ENCODE assay signal across 17 cellular contexts in the genomic region with DNA sequence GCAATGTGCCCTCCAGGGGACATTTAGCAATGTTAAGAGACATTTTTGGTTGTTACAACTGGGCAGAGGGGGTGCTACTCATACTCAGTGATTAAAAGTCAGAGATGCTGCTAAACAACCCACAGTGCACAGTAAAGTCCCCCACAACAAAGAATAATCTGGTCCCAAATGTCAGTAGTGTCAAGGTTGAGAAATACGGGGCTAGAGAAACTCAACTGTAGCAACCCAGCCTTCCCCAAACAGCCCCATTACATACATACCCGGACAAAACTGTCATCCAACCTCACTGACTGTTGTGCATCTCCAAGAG. TPM values are rescaled to one million over a fixed set of nuclear protein-coding genes. Genes with fewer than 3 reads are reported as not detected.
A peak's percentile ranks its signal among the peaks of the same experiment; 100 is the strongest.
DNase-seq lines count a peak whose midpoint lies in the region; ATAC-seq and TF ChIP-seq lines count a peak whose summit lies in the region.
"Had no signal": no experiment of that assay in that cellular context is flagged by ENCODE, and none has a peak within 500 bp of the region (broad histone marks: within the 10 kb centered on the region; RNA-seq: fewer than 3 reads in every experiment).

No MANE protein-coding gene starts in this region.

- H3K27ac ChIP-seq in CD4-positive, CD25-positive, alpha-beta regulatory T cell (ENCODE audit: insufficient read depth, low read length, poor library complexity, severe bottlenecking) = no peak overlapping the region
- no peak overlapping the region for H3K27ac ChIP-seq in IMR-90 (ENCODE audit: insufficient read depth, low read length)
- H3K27ac ChIP-seq in mesenchymal stem cell (ENCODE audit: low read length, poor library complexity, severe bottlenecking) = peak overlapping the region; percentile 17
- H3K27ac ChIP-seq: body of pancreas, esophagus squamous epithelium, lower lobe of right lung had no signal

- no peak overlapping the region for H3K4me3 Mint-ChIP-seq in CD4-positive, CD25-positive, alpha-beta regulatory T cell
- H3K4me3 Mint-ChIP-seq: immature natural killer cell; natural killer cell treated with Interleukin-12 subunit alpha and Interleukin-12 subunit beta and Interleukin-15 and Interleukin-18, amount 100 ng/mL, for 72 hours had no signal

- H3K36me3 ChIP-seq in CD4-positive, CD25-positive, alpha-beta regulatory T cell (ENCODE audit: control insufficient read depth, insufficient read depth, low read length) = peaks cover 83% of the 10 kb centered on the region
- H3K36me3 ChIP-seq in IMR-90 (ENCODE audit: control insufficient read depth, insufficient read depth, low read length) (peaks cover 59% of the 10 kb centered on the region), mesenchymal stem cell (ENCODE audit: control insufficient read depth in 1 of 2, insufficient read depth in 2 of 2, low read depth in 1 of 2, low read length in 2 of 2) (peaks cover 48 to 89% of the 10 kb centered on the region in 2 experiments)

- H3K9me1 ChIP-seq in IMR-90 (ENCODE audit: insufficient read depth, low read length) = peaks cover 10% of the 10 kb centered on the region; the same call in 1 of the 2 replicates

- H4K8ac ChIP-seq in IMR-90 (ENCODE audit: low read depth in 2 of 2, low read length in 2 of 2) (no peak overlapping the region), mesenchymal stem cell (ENCODE audit: low read length) (no peak overlapping the region)

- H3K4ac ChIP-seq in IMR-90 (ENCODE audit: low read depth, low read length) = no peak overlapping the region
- H3K4ac ChIP-seq in mesenchymal stem cell (ENCODE audit: low read depth in 1 of 2, low read length in 2 of 2) = no peak overlapping the region

- H2BK15ac ChIP-seq in IMR-90 (ENCODE audit: low read depth, low read length) = no peak overlapping the region
- H2BK15ac ChIP-seq in mesenchymal stem cell (ENCODE audit: low read depth, poor library complexity, severe bottlenecking) = no peak overlapping the region

- no peak overlapping the region for H3K56ac ChIP-seq in IMR-90 (ENCODE audit: extremely low read depth, insufficient read depth, low read length)

- H3K18ac ChIP-seq in IMR-90 (ENCODE audit: low read depth, low read length) = no peak overlapping the region
- H3K18ac ChIP-seq in mesenchymal stem cell (ENCODE audit: low read depth in 1 of 2, low read length in 2 of 2) = no peak overlapping the region

- H2AFZ ChIP-seq in IMR-90 (replicated peaks; ENCODE audit: low read length, poor library complexity) (no peak overlapping the region), mesenchymal stem cell (ENCODE audit: low read depth, low read length) (no peak overlapping the region)

- TF ChIP-seq CTCF in IMR-90 (conservative IDR thresholded peaks at IDR 0.05; ENCODE audit: low read depth, low read length) = no peak

- in situ Hi-C loops in IMR-90 (cut with MboI; ENCODE audit: low sequenced_read_pairs) = no loop called here

- H3K14ac ChIP-seq in IMR-90 (replicated peaks; ENCODE audit: low read depth, low read length) (0 out of 2 replicates have a peak overlapping the region, but pooled peaks have one; percentile 36), mesenchymal stem cell (ENCODE audit: low read length in 2 of 2) (no peak overlapping the region)

- H3K4me2 ChIP-seq in IMR-90 (ENCODE audit: low read depth, low read length) (no peak overlapping the region), mesenchymal stem cell (ENCODE audit: low read length, poor library complexity, severe bottlenecking) (no peak overlapping the region)

- no peak for ATAC-seq in CD4-positive, CD25-positive, alpha-beta regulatory T cell (ENCODE audit: low read depth in 2 of 2)
- ATAC-seq in IMR-90 (ENCODE audit: low read depth) = no peak
- ATAC-seq: body of pancreas; lower lobe of right lung; natural killer cell treated with Interleukin-12 subunit alpha and Interleukin-12 subunit beta and Interleukin-15 and Interleukin-18, amount 100 ng/mL, for 72 hours had no signal

- H2BK5ac ChIP-seq in IMR-90 (ENCODE audit: low read depth, low read length, poor library complexity, severe bottlenecking) = no peak overlapping the region
- no peak overlapping the region for H2BK5ac ChIP-seq in mesenchymal stem cell (ENCODE audit: low read depth, low read length, poor library complexity, severe bottlenecking)

- DNase-seq in CD4-positive, CD25-positive, alpha-beta regulatory T cell = no peak
- DNase-seq in IMR-90 (no peak), mesenchymal stem cell (no peak), OCI-M2 (lab: John Stamatoyannopoulos, UW; ENCODE audit: unreplicated experiment) (no peak), NCI-H2196 treated with DMSO at 0.1 percent for 48 hours (lab: John Stamatoyannopoulos, UW; ENCODE audit: unreplicated experiment) (no peak)
- no peak for DNase-seq in activated effector memory CD4-positive, alpha-beta T cell treated with anti-CD3 and anti-CD28 coated beads, Interleukin-2, amount 50 U/mL, for 16 hours
- DNase-seq: activated naive CD4-positive, alpha-beta T cell; body of pancreas; esophagus squamous epithelium; GDM1; immature natural killer cell; lower lobe of right lung; NCI-H1092; NCI-H748 treated with DMSO at 0.1 percent for 48 hours; stimulated activated CD4-positive, alpha-beta T cell treated with anti-CD3 and anti-CD28 coated beads, Interleukin-15, amount 100 ng/mL, for 24 hours; substantia nigra had no signal

- no peaks in the 10 kb centered on the region for H3K27me3 Mint-ChIP-seq in CD4-positive, CD25-positive, alpha-beta regulatory T cell
- H3K27me3 Mint-ChIP-seq: natural killer cell treated with Interleukin-12 subunit alpha and Interleukin-12 subunit beta and Interleukin-15 and Interleukin-18, amount 100 ng/mL, for 72 hours had no signal

- no peak overlapping the region for H3K23ac ChIP-seq in IMR-90 (ENCODE audit: low read depth, low read length)
- H3K23ac ChIP-seq in mesenchymal stem cell (ENCODE audit: low read length in 2 of 2) = no peak overlapping the region

- no peak overlapping the region for H2AK5ac ChIP-seq in IMR-90 (ENCODE audit: low read depth, low read length)
- H2AK5ac ChIP-seq in mesenchymal stem cell (ENCODE audit: low read length, severe bottlenecking) = no peak overlapping the region

- WGBS in IMR-90 (ENCODE audit: extremely low coverage in 2 of 2, insufficient read length in 1 of 2), 2 experiments = 67% methylated on average over 1 of the region's 2 CpGs; no CpG with 5 or more reads in 1 of the 2 experiments
- 100% methylated on average over 2 of the region's 2 CpGs for WGBS in mesenchymal stem cell

- no peak overlapping the region for H2BK12ac ChIP-seq in mesenchymal stem cell (ENCODE audit: low read length in 2 of 2)

- H2BK120ac ChIP-seq in IMR-90 (ENCODE audit: low read depth, low read length) = no peak overlapping the region
- H2BK120ac ChIP-seq in mesenchymal stem cell (ENCODE audit: low read depth, low read length) = no peak overlapping the region

- no peaks in the 10 kb centered on the region for H3K9me3 ChIP-seq in CD4-positive, CD25-positive, alpha-beta regulatory T cell (ENCODE audit: control insufficient read depth in 2 of 2, low read length in 2 of 2)
- H3K9me3 ChIP-seq in IMR-90 (ENCODE audit: control insufficient read depth, insufficient read depth, low read length) = no peaks in the 10 kb centered on the region
- no peaks in the 10 kb centered on the region for H3K9me3 ChIP-seq in mesenchymal stem cell (ENCODE audit: control insufficient read depth, low read length)
- H3K9me3 ChIP-seq: body of pancreas, esophagus squamous epithelium, lower lobe of right lung had no signal

- TF ChIP-seq POLR2A in IMR-90 (IDR thresholded peaks at IDR 0.05; ENCODE audit: low read depth, low read length) = no peak

- dilution Hi-C loops in IMR-90 (cut with HindIII; ENCODE audit: low sequenced_read_pairs, unreplicated experiment) = no loop called here

- H4K91ac ChIP-seq in IMR-90 (ENCODE audit: insufficient read depth, low read depth, low read length) (no peak overlapping the region), mesenchymal stem cell (ENCODE audit: low read length) (no peak overlapping the region)

- no peak overlapping the region for H4K5ac ChIP-seq in IMR-90 (ENCODE audit: low read depth, low read length)

- peak overlapping the region in 2 of 3 donors; percentile 4 to 66 for H3K27ac Mint-ChIP-seq in CD4-positive, CD25-positive, alpha-beta regulatory T cell

- no peak for TF ChIP-seq RAD21 in IMR-90 (IDR thresholded peaks at IDR 0.05; ENCODE audit: low read length)

- CTCF ChIA-PET in IMR-90 (lab: Yijun Ruan, JAX) = no interaction called here

- H3K36me3 Mint-ChIP-seq in CD4-positive, CD25-positive, alpha-beta regulatory T cell = peaks cover 46% of the 10 kb centered on the region

- intact Hi-C loops in IMR-90 (cut with micrococcal nuclease) = no loop called here

- no peak overlapping the region for H3K4me3 ChIP-seq in CD4-positive, CD25-positive, alpha-beta regulatory T cell (ENCODE audit: low read depth, low read length)
- H3K4me3 ChIP-seq in IMR-90 (ENCODE audit: insufficient read depth, low read depth, low read length) (no peak overlapping the region), mesenchymal stem cell (ENCODE audit: insufficient read depth in 1 of 2, low read depth in 1 of 2, low read length in 2 of 2) (no peak overlapping the region)
- H3K4me3 ChIP-seq: body of pancreas, esophagus squamous epithelium, lower lobe of right lung had no signal

- no peak overlapping the region for H3K9ac ChIP-seq in IMR-90 (ENCODE audit: low read depth, low read length)
- no peak overlapping the region for H3K9ac ChIP-seq in mesenchymal stem cell (ENCODE audit: low read length)

- BruUV-seq in IMR-90 (replicated peaks; lab: Mats Ljungman, UMichigan) = no TSS peak

- no peaks in the 10 kb centered on the region for H3K27me3 ChIP-seq in CD4-positive, CD25-positive, alpha-beta regulatory T cell (ENCODE audit: control insufficient read depth, insufficient read depth, low read length)
- H3K27me3 ChIP-seq in IMR-90 (ENCODE audit: control insufficient read depth, insufficient read depth, low read length) = no peaks in the 10 kb centered on the region
- no peaks in the 10 kb centered on the region for H3K27me3 ChIP-seq in mesenchymal stem cell (ENCODE audit: control insufficient read depth in 1 of 2, insufficient read depth in 1 of 2, low read length in 2 of 2)
- H3K27me3 ChIP-seq: body of pancreas, esophagus squamous epithelium had no signal

- no peak overlapping the region for H2BK20ac ChIP-seq in IMR-90 (ENCODE audit: low read depth, low read length)

- POLR2A ChIA-PET in IMR-90 (lab: Charles Lee; ENCODE audit: unreplicated experiment) = no interaction called here

- H3K4me1 Mint-ChIP-seq in CD4-positive, CD25-positive, alpha-beta regulatory T cell = peaks cover 0 to 2% (median 0%) of the 10 kb centered on the region in 4 donors

- H3K9me3 Mint-ChIP-seq in CD4-positive, CD25-positive, alpha-beta regulatory T cell = no peaks in the 10 kb centered on the region
- H3K9me3 Mint-ChIP-seq: immature natural killer cell; natural killer cell treated with Interleukin-12 subunit alpha and Interleukin-12 subunit beta and Interleukin-15 and Interleukin-18, amount 100 ng/mL, for 72 hours had no signal

- H4K20me1 ChIP-seq in IMR-90 (ENCODE audit: insufficient read depth, low read length) = peaks cover 11% of the 10 kb centered on the region

- peak overlapping the region; percentile 80 for H2AK9ac ChIP-seq in IMR-90 (replicated peaks; ENCODE audit: low read depth, low read length, poor library complexity)

- H3K4me1 ChIP-seq in CD4-positive, CD25-positive, alpha-beta regulatory T cell (ENCODE audit: control insufficient read depth, insufficient read depth, low read length, poor library complexity, severe bottlenecking) = no peaks in the 10 kb centered on the region
- H3K4me1 ChIP-seq in IMR-90 (ENCODE audit: control insufficient read depth, insufficient read depth, low read length) (peaks cover 4% of the 10 kb centered on the region), mesenchymal stem cell (ENCODE audit: control insufficient read depth, insufficient read depth, low read depth, low read length) (peaks cover 6% of the 10 kb centered on the region)
- H3K4me1 ChIP-seq: body of pancreas, lower lobe of right lung had no signal

- peaks cover 34 to 68% of the 10 kb centered on the region in 2 experiments for H3K79me1 ChIP-seq in IMR-90 (ENCODE audit: low read depth in 1 of 2, low read length in 2 of 2)
- H3K79me1 ChIP-seq in mesenchymal stem cell (replicated peaks; ENCODE audit: low read length, poor library complexity, severe bottlenecking) = peaks cover 22% of the 10 kb centered on the region

RNA-seq across cellular contexts. Expression of a gene that starts 20.4 kb away (rescaled TPM):
- 149 TPM for total RNA-seq in CD4-positive, CD25-positive, alpha-beta regulatory T cell
- polyA plus RNA-seq in CD4-positive, CD25-positive, alpha-beta regulatory T cell = 10 to 100 TPM; 53.3 to 80.7 (median 67.2) TPM
- total RNA-seq in IMR-90 (2012; rRNA removed) = 71.7 and 76.9 TPM in 2 replicates
- 42.3 and 49.3 TPM in 2 replicates for polyA plus RNA-seq in IMR-90 (2012; rRNA removed)
- 12.0 and 27.7 TPM in 2 replicates for polyA plus RNA-seq in IMR-90 (2012; cell fraction: cytosol; rRNA removed)
- polyA plus RNA-seq in IMR-90 (2012; cell fraction: nucleus; rRNA removed; ENCODE audit: low replicate concordance) = 7.6 and 30.8 TPM in 2 replicates
- 73.0 TPM for polyA plus RNA-seq in mesenchymal stem cell (2013, experiment 1 of 2)
- polyA plus RNA-seq in mesenchymal stem cell (2013, experiment 2 of 2) = 69.4 TPM

RNA-seq across cellular contexts. Expression of a gene that starts 23.1 kb away (rescaled TPM):
- 14.6 TPM for total RNA-seq in CD4-positive, CD25-positive, alpha-beta regulatory T cell
- 10 to 100 TPM; 21.8 to 25.8 (median 23.0) TPM for polyA plus RNA-seq in CD4-positive, CD25-positive, alpha-beta regulatory T cell
- 20.8 and 25.6 TPM in 2 replicates for total RNA-seq in IMR-90 (2012; rRNA removed)
- polyA plus RNA-seq in IMR-90 (2012; rRNA removed) = 51.8 and 55.1 TPM in 2 replicates
- 41.4 and 62.6 TPM in 2 replicates for polyA plus RNA-seq in IMR-90 (2012; cell fraction: cytosol; rRNA removed)
- polyA plus RNA-seq in IMR-90 (2012; cell fraction: nucleus; rRNA removed; ENCODE audit: low replicate concordance) = 48.8 and 49.1 TPM in 2 replicates
- polyA plus RNA-seq in mesenchymal stem cell (2013, experiment 1 of 2) = 63.3 TPM
- 64.3 TPM for polyA plus RNA-seq in mesenchymal stem cell (2013, experiment 2 of 2)

RNA-seq across cellular contexts. Expression of a gene that starts 30.2 kb away (rescaled TPM):
- total RNA-seq in CD4-positive, CD25-positive, alpha-beta regulatory T cell = 27.7 TPM
- polyA plus RNA-seq in CD4-positive, CD25-positive, alpha-beta regulatory T cell = 10 to 100 TPM; 26.9 to 44.3 (median 34.1) TPM
- total RNA-seq in IMR-90 (2012; rRNA removed) = 45.5 and 50.3 TPM in 2 replicates
- polyA plus RNA-seq in IMR-90 (2012; rRNA removed) = 46.4 and 56.5 TPM in 2 replicates
- polyA plus RNA-seq in IMR-90 (2012; cell fraction: cytosol; rRNA removed) = 41.3 and 45.2 TPM in 2 replicates
- polyA plus RNA-seq in IMR-90 (2012; cell fraction: nucleus; rRNA removed; ENCODE audit: low replicate concordance) = 22.1 and 29.8 TPM in 2 replicates
- polyA plus RNA-seq in mesenchymal stem cell (2013, experiment 1 of 2) = 51.3 TPM
- polyA plus RNA-seq in mesenchymal stem cell (2013, experiment 2 of 2) = 50.8 TPM

RNA-seq across cellular contexts. Expression of a gene that starts 53.6 kb away (rescaled TPM):
- 0.27 TPM for total RNA-seq in CD4-positive, CD25-positive, alpha-beta regulatory T cell
- polyA plus RNA-seq in CD4-positive, CD25-positive, alpha-beta regulatory T cell = under 1 TPM; 0.09 to 0.46 (median 0.38) TPM
- total RNA-seq in IMR-90 (2012; rRNA removed) = under 0.01 TPM in 1 of 2 replicates, not detected in the other
- polyA plus RNA-seq in IMR-90 (2012; rRNA removed) = 0.03 and 0.07 TPM in 2 replicates
- polyA plus RNA-seq in IMR-90 (2012; cell fraction: cytosol; rRNA removed) = 0.06 and 0.10 TPM in 2 replicates
- polyA plus RNA-seq in IMR-90 (2012; cell fraction: nucleus; rRNA removed; ENCODE audit: low replicate concordance) = 0.08 and 0.10 TPM in 2 replicates
- polyA plus RNA-seq in mesenchymal stem cell (2013, experiment 1 of 2) = 0.21 TPM
- 0.16 TPM for polyA plus RNA-seq in mesenchymal stem cell (2013, experiment 2 of 2)
- total RNA-seq: natural killer cell treated with Interleukin-12 subunit alpha and Interleukin-12 subunit beta and Interleukin-15 and Interleukin-18, amount 100 ng/mL, for 72 hours had no signal
